In genomic region chr14:25237845-25238244, GRCh38 we compare ENCODE assay signal across 10 cellular contexts.
DNase-seq lines count a peak whose midpoint lies in the region; ATAC-seq and TF ChIP-seq lines count a peak whose summit lies in the region.
"Had no signal": no experiment of that assay in that cellular context is flagged by ENCODE, and none has a peak within 500 bp of the region (broad histone marks: within the 10 kb centered on the region; RNA-seq: fewer than 3 reads in every experiment).

No MANE protein-coding gene starts in this region.

- no peak overlapping the region for H3K9ac ChIP-seq in mammary epithelial cell (ENCODE audit: insufficient read depth, low read length)

- no peaks in the 10 kb centered on the region for H3K9me3 Mint-ChIP-seq in activated CD4-positive, alpha-beta memory T cell treated with anti-CD3 and anti-CD28 coated beads for 36 hours

- ATAC-seq in GM21717 (IDR thresholded peaks at IDR 0.05; ENCODE audit: unreplicated experiment), result no peak
- no peak for ATAC-seq in HG03432 (IDR thresholded peaks at IDR 0.05; ENCODE audit: unreplicated experiment)

- no peaks in the 10 kb centered on the region for H3K27me3 Mint-ChIP-seq in activated CD4-positive, alpha-beta memory T cell treated with anti-CD3 and anti-CD28 coated beads for 36 hours

- CTCF ChIA-PET in mammary epithelial cell (lab: Charles Lee; ENCODE audit: low non-redundant PET), result no interaction called here
- CTCF ChIA-PET in activated CD4-positive, alpha-beta memory T cell treated with anti-CD3 and anti-CD28 coated beads for 36 hours (lab: Charles Lee), result no interaction called here

- H4K20me1 ChIP-seq in mammary epithelial cell (ENCODE audit: insufficient read depth, low read length), result no peaks in the 10 kb centered on the region

- H3K4me1 Mint-ChIP-seq in activated CD4-positive, alpha-beta memory T cell treated with anti-CD3 and anti-CD28 coated beads for 36 hours (ENCODE audit: low read depth), result no peaks in the 10 kb centered on the region

- H3K27ac Mint-ChIP-seq in activated CD4-positive, alpha-beta memory T cell treated with anti-CD3 and anti-CD28 coated beads for 36 hours, result no peak overlapping the region

- DNase-seq in mammary epithelial cell, result peak; percentile 27
- no peak for DNase-seq in breast epithelium (ENCODE audit: low spot score in 2 of 2)
- DNase-seq in RKO (ENCODE audit: low spot score), result peak; percentile 1
- peak; percentile 26 for DNase-seq in foreskin melanocyte
- peak; percentile 42 to 45 for DNase-seq in thyroid gland
- no peak for DNase-seq in activated CD4-positive, alpha-beta memory T cell treated with anti-CD3 and anti-CD28 coated beads for 36 hours
- DNase-seq: activated CD8-positive, alpha-beta memory T cell treated with anti-CD3 and anti-CD28 coated beads for 24 hours; effector CD4-positive, alpha-beta T cell had no signal

- no peaks in the 10 kb centered on the region for H3K27me3 ChIP-seq in mammary epithelial cell (ENCODE audit: insufficient read depth, low read length)
- H3K27me3 ChIP-seq in breast epithelium, result no peaks in the 10 kb centered on the region
- no peaks in the 10 kb centered on the region for H3K27me3 ChIP-seq in thyroid gland

- H3K9me3 ChIP-seq in mammary epithelial cell (replicated peaks; ENCODE audit: insufficient read depth, low read length) (peaks cover 25% of the 10 kb centered on the region), breast epithelium (no peaks in the 10 kb centered on the region), thyroid gland (no peaks in the 10 kb centered on the region)

- TF ChIP-seq POLR2A in breast epithelium (IDR thresholded peaks at IDR 0.05) (no peak), thyroid gland (IDR thresholded peaks at IDR 0.05) (no peak)

- POLR2A ChIA-PET in activated CD4-positive, alpha-beta memory T cell treated with anti-CD3 and anti-CD28 coated beads for 36 hours (lab: Charles Lee), result no interaction called here

- H3K4me3 Mint-ChIP-seq in activated CD4-positive, alpha-beta memory T cell treated with anti-CD3 and anti-CD28 coated beads for 36 hours, result no peak overlapping the region

- no peaks in the 10 kb centered on the region for H3K79me2 ChIP-seq in mammary epithelial cell (ENCODE audit: insufficient read depth, low read length)

- intact Hi-C loops in mammary epithelial cell (cut with micrococcal nuclease) (loop anchor here (10.0 kb wide), 1 partner anchor 503 kb away; no protein-coding TSS in a partner anchor), breast epithelium (cut with DNase I; ENCODE audit: low total_unique reads) (no loop called here), thyroid gland (cut with DNase I) (no loop called here)
- intact Hi-C loops in activated CD4-positive, alpha-beta memory T cell treated with anti-CD3 and anti-CD28 coated beads for 36 hours (cut with micrococcal nuclease), result no loop called here

- TF ChIP-seq CTCF in mammary epithelial cell (conservative IDR thresholded peaks at IDR 0.05 in 1 of 2, IDR thresholded peaks at IDR 0.05 in 1 of 2; ENCODE audit: extremely low read depth in 1 of 2, insufficient read depth in 1 of 2, low read depth in 1 of 2, low read length in 2 of 2), result no peak
- TF ChIP-seq CTCF in breast epithelium (IDR thresholded peaks at IDR 0.05), result no peak
- TF ChIP-seq CTCF in thyroid gland (IDR thresholded peaks at IDR 0.05), result peak in 3 of 6 experiments; percentile 44 to 52 (median 50)

- BruUV-seq in mammary epithelial cell (replicated peaks; lab: Mats Ljungman, UMichigan), result no TSS peak

- H3K36me3 ChIP-seq in mammary epithelial cell (ENCODE audit: insufficient read depth, low read length) (no peaks in the 10 kb centered on the region), breast epithelium (no peaks in the 10 kb centered on the region), thyroid gland (no peaks in the 10 kb centered on the region)

- in situ Hi-C loops in mammary epithelial cell (cut with MboI; ENCODE audit: low sequenced_read_pairs in 2 of 2), result no loop called here

- WGBS in mammary epithelial cell (ENCODE audit: low coverage, missing lambda C conversion rate), result 37% methylated on average over 6 of the region's 6 CpGs
- 15 to 17% methylated on average over 6 of the region's 6 CpGs for WGBS in thyroid gland, 2 donors

- dilution Hi-C loops in mammary epithelial cell (cut with HindIII; ENCODE audit: low sequenced_read_pairs), result no loop called here

- H3K4me2 ChIP-seq in mammary epithelial cell (ENCODE audit: insufficient read depth, low read depth, low read length), result no peak overlapping the region

- H2AFZ ChIP-seq in mammary epithelial cell (ENCODE audit: low read depth, low read length), result no peak overlapping the region

- H3K4me1 ChIP-seq in mammary epithelial cell (ENCODE audit: insufficient read depth, low read length), result no peaks in the 10 kb centered on the region
- H3K4me1 ChIP-seq in breast epithelium, result no peaks in the 10 kb centered on the region
- H3K4me1 ChIP-seq in thyroid gland, result no peaks in the 10 kb centered on the region

- H3K27ac ChIP-seq in mammary epithelial cell (ENCODE audit: insufficient read depth, low read depth, low read length), result no peak overlapping the region
- H3K27ac ChIP-seq in breast epithelium, result no peak overlapping the region
- H3K27ac ChIP-seq in thyroid gland, result no peak overlapping the region

- H3K36me3 Mint-ChIP-seq in activated CD4-positive, alpha-beta memory T cell treated with anti-CD3 and anti-CD28 coated beads for 36 hours, result no peaks in the 10 kb centered on the region

- H3K4me3 ChIP-seq in mammary epithelial cell (replicated peaks in 1 of 3; ENCODE audit: insufficient read depth in 1 of 3, low read depth in 2 of 3, low read length in 3 of 3), result no peak overlapping the region
- no peak overlapping the region for H3K4me3 ChIP-seq in breast epithelium
- H3K4me3 ChIP-seq in thyroid gland (replicated peaks in 1 of 3), result no peak overlapping the region

Comparison
In these comparisons a context has a peak if more than half of its experiments do, and no peak if none do; other contexts are left out.
1. DNase-seq: peak in mammary epithelial cell (single experiment), RKO (single experiment), foreskin melanocyte (single experiment) and thyroid gland (2 of 2); none in breast epithelium (0 of 2) and activated CD4-positive, alpha-beta memory T cell treated with anti-CD3 and anti-CD28 coated beads for 36 hours (single experiment).